Comparison of ENCODE assay signal across 20 cellular contexts in genomic region chr14:87170179-87170578, GRCh38.
"Had no signal": no experiment of that assay in that cellular context is flagged by ENCODE, and none has a peak within 500 bp of the region (broad histone marks: within the 10 kb centered on the region; RNA-seq: fewer than 3 reads in every experiment).

No MANE protein-coding gene starts in this region.

- H3K4me1 ChIP-seq: ascending aorta, breast epithelium, right atrium auricular region, tibial artery had no signal

- H3K4me3 ChIP-seq: ascending aorta, breast epithelium, lung, right atrium auricular region, tibial artery had no signal

- H3K9me3 ChIP-seq: ascending aorta, breast epithelium, right atrium auricular region, tibial artery had no signal

- H3K36me3 ChIP-seq: ascending aorta, breast epithelium, right atrium auricular region, tibial artery had no signal

- ATAC-seq: activated T-cell treated with anti-CD3 and anti-CD28 coated beads, Interleukin-2, amount 50 U/mL, for 4 hours; left lobe of liver had no signal

- H3K27me3 ChIP-seq: ascending aorta, breast epithelium, right atrium auricular region, tibial artery had no signal

- DNase-seq: activated CD4-positive, alpha-beta T cell treated with anti-CD3 and anti-CD28 coated beads, Interleukin-2, amount 50 U/mL, for 1 hour; activated CD4-positive, CD25-positive, alpha-beta regulatory T cell treated with anti-CD3 and anti-CD28 coated beads, Interleukin-2, amount 50 U/mL, for 72 hours; activated CD8-positive, alpha-beta memory T cell treated with anti-CD3 and anti-CD28 coated beads, Interleukin-2, amount 50 U/mL, for 4 hours; activated effector memory CD4-positive, alpha-beta T cell treated with Interleukin-2 at 50 U/mL for 16 hours; activated naive CD4-positive, alpha-beta T cell treated with anti-CD3 and anti-CD28 coated beads, Interleukin-2, amount 50 U/mL, for 16 hours; activated T-cell treated with anti-CD3 and anti-CD28 coated beads, Interleukin-2, amount 50 U/mL, for 4 hours; cerebellar nuclear complex; effector memory CD4-positive, alpha-beta T cell; kidney; nephron progenitor cell; stimulated activated CD4-positive, alpha-beta T cell treated with anti-CD3 and anti-CD28 coated beads, Interleukin-12 subunit alpha, Interleukin-12 subunit beta, amount 100 ng/mL, for 4 hours; stimulated activated CD4-positive, alpha-beta T cell treated with anti-CD3 and anti-CD28 coated beads, Interleukin-1b, Interleukin-23, amount 100 ng/mL, for 48 hours; stimulated activated naive CD4-positive, alpha-beta T cell treated with Interleukin-2 at 50 U/mL for 16 hours; substantia nigra; tibial artery had no signal

- H3K27ac ChIP-seq: ascending aorta, breast epithelium, right atrium auricular region, tibial artery had no signal
